15 cellular contexts compared by ENCODE assay signal in genomic region chr2:233375490-233376314, GRCh38. TPM values are rescaled to one million over a fixed set of nuclear protein-coding genes. Genes with fewer than 3 reads are reported as not detected.
DNase-seq lines count a peak whose midpoint lies in the region; ATAC-seq lines count a peak whose summit lies in the region.
"Had no signal": no experiment of that assay in that cellular context is flagged by ENCODE, and none has a peak within 500 bp of the region (broad histone marks: within the 10 kb centered on the region; RNA-seq: fewer than 3 reads in every experiment).

No MANE protein-coding gene starts in this region.

- H3K27ac ChIP-seq in thymus (ENCODE audit: low read depth) = peak overlapping the region; percentile 31
- H3K27ac ChIP-seq: psoas muscle had no signal

- intact Hi-C loops in left colon (cut with DNase I, micrococcal nuclease) = no loop called here

- no peaks in the 10 kb centered on the region for H3K9me3 ChIP-seq in thymus (ENCODE audit: control insufficient read depth)
- H3K9me3 ChIP-seq: Caco-2, HAP-1, psoas muscle had no signal

- H3K27me3 ChIP-seq in thymus (ENCODE audit: control insufficient read depth, insufficient read depth) = no peaks in the 10 kb centered on the region

- no peak overlapping the region for H3K4me3 Mint-ChIP-seq in activated T-cell treated with anti-CD3 and anti-CD28 coated beads, Interleukin-2, amount 50 U/mL, for 24 hours
- peak overlapping the region in 1 of 4 donors; percentile 54 for H3K4me3 Mint-ChIP-seq in IgD-negative memory B cell

- H3K4me1 Mint-ChIP-seq in activated T-cell treated with anti-CD3 and anti-CD28 coated beads, Interleukin-2, amount 50 U/mL, for 24 hours (ENCODE audit: low read depth) = peaks cover 45% of the 10 kb centered on the region
- H3K4me1 Mint-ChIP-seq in IgD-negative memory B cell = peaks cover 29 to 49% (median 47%) of the 10 kb centered on the region in 3 donors

- peaks cover 53% of the 10 kb centered on the region for H3K36me3 Mint-ChIP-seq in activated T-cell treated with anti-CD3 and anti-CD28 coated beads, Interleukin-2, amount 50 U/mL, for 24 hours (ENCODE audit: low read depth)
- peaks cover 7% of the 10 kb centered on the region for H3K36me3 Mint-ChIP-seq in IgD-negative memory B cell

- no peak for DNase-seq in activated T-cell treated with anti-CD3 and anti-CD28 coated beads, Interleukin-2, amount 50 U/mL, for 24 hours
- DNase-seq in activated T-cell treated with anti-CD3 and anti-CD28 coated beads, Interleukin-2, amount 50 U/mL, for 48 hours = no peak
- DNase-seq in left colon (no peak), globus pallidus (ENCODE audit: low spot score) (no peak), SK-N-DZ (ENCODE audit: low spot score) (no peak)
- DNase-seq: amygdala, Caco-2, NCI-H1694, NCI-H69, psoas muscle, trophoblast cell had no signal

- peak overlapping the region; percentile 48 for H3K27ac Mint-ChIP-seq in activated T-cell treated with anti-CD3 and anti-CD28 coated beads, Interleukin-2, amount 50 U/mL, for 24 hours
- peak overlapping the region; percentile 46 to 89 (median 70) for H3K27ac Mint-ChIP-seq in IgD-negative memory B cell

- 77% methylated on average over 10 of the region's 10 CpGs for WGBS in thymus

- H3K36me3 ChIP-seq in thymus (ENCODE audit: control insufficient read depth, insufficient read depth) = no peaks in the 10 kb centered on the region

- H3K9me3 Mint-ChIP-seq in activated T-cell treated with anti-CD3 and anti-CD28 coated beads, Interleukin-2, amount 50 U/mL, for 24 hours = no peaks in the 10 kb centered on the region
- no peaks in the 10 kb centered on the region for H3K9me3 Mint-ChIP-seq in IgD-negative memory B cell

- H3K4me1 ChIP-seq in thymus (ENCODE audit: control insufficient read depth, insufficient read depth, low read length) = peaks cover 7% of the 10 kb centered on the region
- H3K4me1 ChIP-seq: Caco-2 had no signal

- no peak overlapping the region for H3K4me3 ChIP-seq in thymus (ENCODE audit: low read length)
- H3K4me3 ChIP-seq: HAP-1, psoas muscle had no signal

- no peaks in the 10 kb centered on the region for H3K27me3 Mint-ChIP-seq in activated T-cell treated with anti-CD3 and anti-CD28 coated beads, Interleukin-2, amount 50 U/mL, for 24 hours
- peaks cover 1% of the 10 kb centered on the region for H3K27me3 Mint-ChIP-seq in IgD-negative memory B cell

- ATAC-seq in left colon = peak; percentile 61
- no peak for ATAC-seq in GM18867 (IDR thresholded peaks at IDR 0.05; ENCODE audit: unreplicated experiment)
- ATAC-seq: psoas muscle had no signal

RNA-seq across cellular contexts. Expression of gene DGKD, which starts 21.4 kb away (rescaled TPM):
- polyA plus RNA-seq in IgD-negative memory B cell = 44.9 TPM
- total RNA-seq in left colon = 10 to 100 TPM; 91.3 to 93.2 TPM
- polyA plus RNA-seq in thymus = 23.5 TPM
- polyA plus RNA-seq in SK-N-DZ (2014; cell fraction: cytosol; rRNA removed) = 15.9 and 21.3 TPM in 2 replicates
- 45.7 and 52.6 TPM in 2 replicates for polyA plus RNA-seq in SK-N-DZ (2014; cell fraction: nucleus; rRNA removed)
